In the genomic region with DNA sequence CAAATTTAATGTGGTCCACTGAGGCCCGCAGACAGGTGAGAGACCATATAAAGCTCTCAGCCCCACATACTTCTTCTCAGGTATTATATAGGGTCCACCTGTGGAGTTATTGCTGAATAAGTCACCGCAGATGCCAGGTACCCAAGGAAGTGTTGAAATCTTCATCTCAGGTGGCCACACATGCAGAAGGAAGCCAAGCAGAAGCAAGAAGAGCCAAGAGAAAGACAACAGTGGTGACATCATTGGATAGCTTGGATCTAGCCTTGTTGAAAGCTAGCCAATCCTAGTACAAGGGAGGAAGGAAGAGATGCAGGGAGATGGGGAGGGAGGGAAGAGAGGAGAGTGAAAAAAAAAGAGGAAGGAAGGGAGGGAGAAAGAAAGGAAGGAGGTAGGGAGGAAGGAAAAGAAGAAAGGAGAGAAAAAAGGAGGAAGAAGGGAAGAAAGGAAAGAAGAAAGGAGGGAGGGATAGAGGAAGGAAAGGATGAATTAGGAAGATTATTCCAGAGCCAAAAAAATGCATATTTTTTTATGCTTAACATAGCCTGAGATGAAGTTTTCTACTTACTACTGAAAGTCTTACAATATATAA, we compare ENCODE assay signal across 1 cellular context.
TF ChIP-seq lines count a peak whose summit lies in the region.

No MANE protein-coding gene starts in this region.

TF ChIP-seq in HepG2, 621 proteins besides CTCF, POLR2A, EP300 and RAD21:
- TF ChIP-seq MIER2 (CRISPR knock-in tag; IDR thresholded peaks at IDR 0.05) (no peak), ZNF879 (CRISPR knock-in tag; IDR thresholded peaks at IDR 0.05) (no peak), PCBP2 (optimal IDR thresholded peaks at IDR 0.05; ENCODE audit: low read depth, low read length, poor library complexity, severe bottlenecking) (peak; percentile 22), NONO (IDR thresholded peaks at IDR 0.05) (0 out of 2 replicates have a peak, but pooled peaks have one; percentile 33), NONO (CRISPR knock-in tag; conservative IDR thresholded peaks at IDR 0.05) (no peak), ATF7 (IDR thresholded peaks at IDR 0.05) (peak; percentile 80), ATF7 (CRISPR knock-in tag; IDR thresholded peaks at IDR 0.05) (no peak), NFIB (CRISPR knock-in tag; IDR thresholded peaks at IDR 0.05; ENCODE audit: borderline replicate concordance) (no peak), FOXP1 (IDR thresholded peaks at IDR 0.05) (0 out of 2 replicates have a peak, but pooled peaks have one; percentile 6), FOXP1 (CRISPR knock-in tag; IDR thresholded peaks at IDR 0.05) (no peak)
TF ChIP-seq in HepG2: peak in this region for 4.
